In the genomic region with DNA sequence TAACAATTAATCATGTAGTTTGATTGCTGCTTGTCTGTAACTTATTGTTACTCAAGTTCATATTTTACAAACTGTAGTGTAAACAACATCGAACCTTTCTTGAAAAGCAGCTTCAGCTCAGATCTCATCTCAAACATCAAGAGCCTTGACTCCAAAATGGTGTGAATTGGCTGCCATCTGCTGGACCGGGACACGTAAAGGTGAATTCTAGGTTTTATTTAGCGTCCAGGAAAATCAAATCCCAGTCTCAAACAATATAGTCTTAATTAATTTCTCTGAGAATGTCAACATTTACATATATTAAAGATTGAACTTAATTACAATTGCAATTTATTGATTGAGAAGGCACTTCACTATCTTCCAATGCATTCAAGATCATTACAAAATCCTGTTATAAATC, we compare ENCODE assay signal across 9 cellular contexts.
DNase-seq lines count a peak whose midpoint lies in the region; ATAC-seq and TF ChIP-seq lines count a peak whose summit lies in the region.
"Had no signal": no experiment of that assay in that cellular context is flagged by ENCODE, and none has a peak within 500 bp of the region (broad histone marks: within the 10 kb centered on the region; RNA-seq: fewer than 3 reads in every experiment).

No MANE protein-coding gene starts in this region.

- ATAC-seq in left lobe of liver (peak; percentile 30), GM18909 (IDR thresholded peaks at IDR 0.05; ENCODE audit: poor library complexity, unreplicated experiment) (no peak), HG03439 (IDR thresholded peaks at IDR 0.05; ENCODE audit: unreplicated experiment) (no peak), HG02981 (IDR thresholded peaks at IDR 0.05; ENCODE audit: unreplicated experiment) (no peak)

- no peaks in the 10 kb centered on the region for H3K4me1 ChIP-seq in DOHH2 (ENCODE audit: control insufficient read depth, low read length)

- no peaks in the 10 kb centered on the region for H3K27me3 ChIP-seq in DOHH2 (ENCODE audit: control insufficient read depth, low read length)

- H3K79me2 ChIP-seq in DOHH2 (ENCODE audit: control insufficient read depth, low read length): no peaks in the 10 kb centered on the region

- H3F3A ChIP-seq in DOHH2 (ENCODE audit: control insufficient read depth, insufficient read depth): no peaks in the 10 kb centered on the region

- H3K27ac ChIP-seq in DOHH2 (ENCODE audit: low read depth, low read length): no peak overlapping the region
- no peak overlapping the region for H3K27ac ChIP-seq in VCaP

- H3K36me3 ChIP-seq in DOHH2 (ENCODE audit: control insufficient read depth, low read length): no peaks in the 10 kb centered on the region

- TF ChIP-seq CTCF in DOHH2 (IDR thresholded peaks at IDR 0.05; ENCODE audit: low read depth, low read length, poor library complexity, severe bottlenecking) (peak; percentile 19), VCaP (conservative IDR thresholded peaks at IDR 0.05) (peak; percentile 73)

- no peaks in the 10 kb centered on the region for H3K9me3 ChIP-seq in DOHH2 (ENCODE audit: control insufficient read depth, insufficient read depth, low read length)

- H3K9me2 ChIP-seq in DOHH2 (replicated peaks; ENCODE audit: control insufficient read depth, low read length): no peaks in the 10 kb centered on the region

- H3K4me2 ChIP-seq in DOHH2 (ENCODE audit: low read length): no peak overlapping the region

- DNase-seq in NCI-H128 (lab: John Stamatoyannopoulos, UW; ENCODE audit: unreplicated experiment): peak; percentile 66
- no peak for DNase-seq in left lobe of liver (ENCODE audit: low spot score)
- no peak for DNase-seq in D341Med (ENCODE audit: low spot score)
- DNase-seq: stimulated activated naive CD4-positive, alpha-beta T cell treated with Interleukin-2 at 50 U/mL for 16 hours had no signal

- no peak overlapping the region for H3K4me3 ChIP-seq in DOHH2 (ENCODE audit: low read length)

- H4K20me1 ChIP-seq in DOHH2 (ENCODE audit: control insufficient read depth, insufficient read depth, low read depth, low read length): no peaks in the 10 kb centered on the region
